22 cellular contexts compared by ENCODE assay signal in genomic region chr4:70815370-70815769, GRCh38. TPM values are rescaled to one million over a fixed set of nuclear protein-coding genes. Genes with fewer than 3 reads are reported as not detected.
DNase-seq lines count a peak whose midpoint lies in the region; ATAC-seq and TF ChIP-seq lines count a peak whose summit lies in the region.
"Had no signal": no experiment of that assay in that cellular context is flagged by ENCODE, and none has a peak within 500 bp of the region (broad histone marks: within the 10 kb centered on the region; RNA-seq: fewer than 3 reads in every experiment).

No MANE protein-coding gene starts in this region.

- TF ChIP-seq CTCF in body of pancreas (IDR thresholded peaks at IDR 0.05): no peak
- no peak for TF ChIP-seq CTCF in PC-9 (conservative IDR thresholded peaks at IDR 0.05)

- peaks cover 10 to 20% of the 10 kb centered on the region in 2 donors for H3K36me3 Mint-ChIP-seq in activated T-cell treated with anti-CD3 and anti-CD28 coated beads, Interleukin-2, amount 50 U/mL, for 72 hours (ENCODE audit: insufficient read depth in 2 of 2)
- H3K36me3 Mint-ChIP-seq in activated T-cell treated with anti-CD3 and anti-CD28 coated beads, Interleukin-2, amount 50 U/mL, for 4 hours (ENCODE audit: insufficient read depth): peaks cover 22% of the 10 kb centered on the region

- intact Hi-C loops in body of pancreas (cut with DNase I): no loop called here
- intact Hi-C loops in PC-9 (cut with micrococcal nuclease; ENCODE audit: unreplicated experiment): no loop called here

- POLR2A ChIA-PET in PC-9 (lab: Charles Lee; ENCODE audit: unreplicated experiment): no interaction called here

- no peaks in the 10 kb centered on the region for H3K79me2 ChIP-seq in PC-9 (ENCODE audit: low read depth)

- H3K9me3 ChIP-seq in body of pancreas: no peaks in the 10 kb centered on the region
- no peaks in the 10 kb centered on the region for H3K9me3 ChIP-seq in PC-9 (ENCODE audit: insufficient read depth, low read depth)

- peak overlapping the region; percentile 37 for H3K27ac Mint-ChIP-seq in activated T-cell treated with anti-CD3 and anti-CD28 coated beads, Interleukin-2, amount 50 U/mL, for 72 hours

- H3K4me3 ChIP-seq in body of pancreas: no peak overlapping the region
- H3K4me3 ChIP-seq in PC-9: no peak overlapping the region

- no peak for TF ChIP-seq POLR2A in body of pancreas (IDR thresholded peaks at IDR 0.05)

- H3K9me2 ChIP-seq in PC-9 (ENCODE audit: insufficient read depth): no peaks in the 10 kb centered on the region

- no peaks in the 10 kb centered on the region for H3K27me3 Mint-ChIP-seq in activated T-cell treated with anti-CD3 and anti-CD28 coated beads, Interleukin-2, amount 50 U/mL, for 72 hours (ENCODE audit: low read depth)
- no peaks in the 10 kb centered on the region for H3K27me3 Mint-ChIP-seq in activated T-cell treated with anti-CD3 and anti-CD28 coated beads, Interleukin-2, amount 50 U/mL, for 4 hours (ENCODE audit: low read depth)
- H3K27me3 Mint-ChIP-seq: CD8-positive, alpha-beta memory T cell had no signal

- no peak overlapping the region for H2AFZ ChIP-seq in PC-9

- ATAC-seq in activated T-cell treated with anti-CD3 and anti-CD28 coated beads, Interleukin-2, amount 50 U/mL, for 72 hours (replicated peaks in 1 of 2): no peak
- ATAC-seq in activated T-cell treated with anti-CD3 and anti-CD28 coated beads, Interleukin-2, amount 50 U/mL, for 4 hours: no peak
- no peak for ATAC-seq in body of pancreas

- no peak overlapping the region for H3K4me3 Mint-ChIP-seq in activated T-cell treated with anti-CD3 and anti-CD28 coated beads, Interleukin-2, amount 50 U/mL, for 72 hours
- no peak overlapping the region for H3K4me3 Mint-ChIP-seq in activated T-cell treated with anti-CD3 and anti-CD28 coated beads, Interleukin-2, amount 50 U/mL, for 4 hours
- H3K4me3 Mint-ChIP-seq: CD8-positive, alpha-beta memory T cell had no signal

- DNase-seq in activated T-cell treated with anti-CD3 and anti-CD28 coated beads, Interleukin-2, amount 50 U/mL, for 72 hours: no peak
- no peak for DNase-seq in activated T-cell treated with anti-CD3 and anti-CD28 coated beads, Interleukin-2, amount 50 U/mL, for 4 hours
- DNase-seq in LHCN-M2 (ENCODE audit: low read depth): peak; percentile 8
- peak; percentile 64 for DNase-seq in fibroblast of peridontal ligament (ENCODE audit: extremely low read depth)
- DNase-seq in amniotic stem cell (lab: John Stamatoyannopoulos, UW): no peak
- DNase-seq in COLO829 (ENCODE audit: low spot score): no peak
- no peak for DNase-seq in body of pancreas
- DNase-seq in PC-9: no peak
- DNase-seq: ACHN; AML-193; C1 segment of cervical spinal cord; CD8-positive, alpha-beta memory T cell; EL; KG1; NCI-H1092 treated with DMSO at 0.1 percent for 48 hours; NCI-H1436 treated with DMSO at 0.1 percent for 48 hours; NCI-H1930; NCI-H2227 treated with DMSO at 0.1 percent for 48 hours; NCI-H510A; SIG-M5 had no signal

- BruUV-seq in PC-9 (replicated peaks; lab: Mats Ljungman, UMichigan): no TSS peak

- H3K36me3 ChIP-seq in body of pancreas (replicated peaks in 1 of 2; ENCODE audit: insufficient read depth in 1 of 2, low read depth in 2 of 2) (peaks cover 8 to 10% of the 10 kb centered on the region in 2 donors), PC-9 (ENCODE audit: low read depth) (no peaks in the 10 kb centered on the region)

- CTCF ChIA-PET in PC-9 (lab: Charles Lee): no interaction called here

- 81 to 100% methylated on average over 1 of the region's 1 CpG for WGBS in body of pancreas, 2 donors

- H3F3A ChIP-seq in PC-9 (ENCODE audit: insufficient read depth, low read depth): no peaks in the 10 kb centered on the region

- H3K27ac ChIP-seq in body of pancreas (no peak overlapping the region), PC-9 (no peak overlapping the region)
- H3K27ac ChIP-seq: 22Rv1, RWPE1 had no signal

- H3K27me3 ChIP-seq in body of pancreas (no peaks in the 10 kb centered on the region), PC-9 (ENCODE audit: insufficient read depth, low read depth) (no peaks in the 10 kb centered on the region)

- no peaks in the 10 kb centered on the region for H3K9me3 Mint-ChIP-seq in activated T-cell treated with anti-CD3 and anti-CD28 coated beads, Interleukin-2, amount 50 U/mL, for 72 hours
- H3K9me3 Mint-ChIP-seq in activated T-cell treated with anti-CD3 and anti-CD28 coated beads, Interleukin-2, amount 50 U/mL, for 4 hours: no peaks in the 10 kb centered on the region
- H3K9me3 Mint-ChIP-seq: CD8-positive, alpha-beta memory T cell had no signal

- no peaks in the 10 kb centered on the region for H4K20me1 ChIP-seq in PC-9 (ENCODE audit: insufficient read depth)

- H3K4me1 ChIP-seq in body of pancreas: no peaks in the 10 kb centered on the region
- H3K4me1 ChIP-seq in PC-9 (replicated peaks; ENCODE audit: insufficient read depth): no peaks in the 10 kb centered on the region

- no peak overlapping the region for H3K4me2 ChIP-seq in PC-9

- H3K4me1 Mint-ChIP-seq in activated T-cell treated with anti-CD3 and anti-CD28 coated beads, Interleukin-2, amount 50 U/mL, for 72 hours (ENCODE audit: low read depth): peaks cover 15% of the 10 kb centered on the region
- H3K4me1 Mint-ChIP-seq in activated T-cell treated with anti-CD3 and anti-CD28 coated beads, Interleukin-2, amount 50 U/mL, for 4 hours (ENCODE audit: low read depth): peaks cover 10% of the 10 kb centered on the region

RNA-seq across cellular contexts. Expression of gene GRSF1, which starts 24.3 kb away (rescaled TPM):
- total RNA-seq in activated T-cell treated with anti-CD3 and anti-CD28 coated beads, Interleukin-2, amount 50 U/mL, for 72 hours: 100 to 1,000 TPM; 107 to 132 TPM
- total RNA-seq in activated T-cell treated with anti-CD3 and anti-CD28 coated beads, Interleukin-2, amount 50 U/mL, for 4 hours: 100 to 1,000 TPM in 2 of 3 donors, 10 to 100 TPM in 1; 93.5 to 105 (median 103) TPM
- 111 and 113 TPM in 2 replicates for total RNA-seq in LHCN-M2 (2014; rRNA removed)
- polyA plus RNA-seq in LHCN-M2 (2012): 63.0 TPM
- 10 to 100 TPM; 33.0 to 38.7 TPM for total RNA-seq in body of pancreas
- total RNA-seq in PC-9 (2021): 52.4 and 70.0 TPM in 2 replicates

Comparison
In these comparisons a context has a peak if more than half of its experiments do, and no peak if none do; other contexts are left out.
1. DNase-seq: peak in LHCN-M2 (single experiment) and fibroblast of peridontal ligament (single experiment); none in activated T-cell treated with anti-CD3 and anti-CD28 coated beads, Interleukin-2, amount 50 U/mL, for 72 hours (0 of 2), activated T-cell treated with anti-CD3 and anti-CD28 coated beads, Interleukin-2, amount 50 U/mL, for 4 hours (single experiment), amniotic stem cell (single experiment), COLO829 (single experiment), body of pancreas (0 of 4) and PC-9 (0 of 2).